ENCODE assay signal across 9 cellular contexts in the genomic region with DNA sequence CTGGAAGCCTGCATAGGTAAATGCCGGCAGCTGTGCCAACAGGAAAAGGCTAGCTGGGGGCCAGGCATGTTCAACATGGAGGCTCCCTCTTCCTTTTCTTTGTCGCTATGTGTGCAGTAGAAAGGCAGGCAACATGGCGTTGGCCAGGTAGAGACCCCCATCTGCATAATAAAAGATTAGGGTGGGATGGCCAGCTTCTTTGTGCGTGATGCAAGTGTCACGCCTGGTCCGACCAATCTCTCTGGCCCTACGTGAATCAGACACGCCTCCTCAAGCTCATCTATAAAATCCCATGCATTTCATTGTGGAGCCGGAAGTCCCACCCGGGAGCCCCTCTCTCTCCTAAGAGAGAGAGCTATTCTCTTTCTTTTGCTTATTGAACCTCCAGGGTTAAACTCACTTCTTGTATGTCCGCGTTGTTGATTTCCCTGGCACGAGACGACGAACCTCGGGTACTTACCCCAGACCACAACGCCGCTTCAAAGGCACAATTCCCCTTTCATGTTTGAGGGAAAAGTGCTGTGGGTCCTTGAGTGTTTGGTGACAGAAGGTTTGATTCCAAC. TPM values are rescaled to one million over a fixed set of nuclear protein-coding genes. Genes with fewer than 3 reads are reported as not detected.
DNase-seq lines count a peak whose midpoint lies in the region; ATAC-seq and TF ChIP-seq lines count a peak whose summit lies in the region.
"Had no signal": no experiment of that assay in that cellular context is flagged by ENCODE, and none has a peak within 500 bp of the region (broad histone marks: within the 10 kb centered on the region; RNA-seq: fewer than 3 reads in every experiment).

No MANE protein-coding gene starts in this region.

- TF ChIP-seq POLR2A in GM18505 (IDR thresholded peaks at IDR 0.05; ENCODE audit: borderline replicate concordance, extremely low read depth, insufficient read depth, insufficient read length): no peak

- H3K4me3 Mint-ChIP-seq in nephron: peak overlapping the region; percentile 78 to 92 (median 85)
- H3K4me3 Mint-ChIP-seq in endothelial cell (ENCODE audit: unreplicated experiment): no peak overlapping the region

- H3K27me3 Mint-ChIP-seq in nephron (ENCODE audit: low read depth) (no peaks in the 10 kb centered on the region), endothelial cell (ENCODE audit: unreplicated experiment) (peaks cover 4% of the 10 kb centered on the region)

- H3K36me3 Mint-ChIP-seq in nephron (ENCODE audit: low read depth) (peaks cover 10% of the 10 kb centered on the region), endothelial cell (ENCODE audit: low read depth, unreplicated experiment) (no peaks in the 10 kb centered on the region)

- H3K27ac Mint-ChIP-seq in nephron (peak overlapping the region; percentile 96 to 99 (median 99)), endothelial cell (ENCODE audit: unreplicated experiment) (no peak overlapping the region)

- H3K9me3 Mint-ChIP-seq in nephron: no peaks in the 10 kb centered on the region
- H3K9me3 Mint-ChIP-seq in endothelial cell (ENCODE audit: unreplicated experiment): no peaks in the 10 kb centered on the region

- H3K4me1 Mint-ChIP-seq in nephron (peaks cover 44% of the 10 kb centered on the region), endothelial cell (ENCODE audit: unreplicated experiment) (peaks cover 13% of the 10 kb centered on the region)

- ATAC-seq in GM18505 (IDR thresholded peaks at IDR 0.05; ENCODE audit: unreplicated experiment) (no peak), GM18520 (IDR thresholded peaks at IDR 0.05; ENCODE audit: unreplicated experiment) (no peak), HG02852 (IDR thresholded peaks at IDR 0.05; ENCODE audit: unreplicated experiment) (no peak)

- DNase-seq in DMS153 (lab: John Stamatoyannopoulos, UW) (peak; percentile 87), NCI-H2081 treated with DMSO at 0.1 percent for 48 hours (lab: John Stamatoyannopoulos, UW) (peak; percentile 16), cerebellar cortex (ENCODE audit: low spot score) (peak; percentile 59), endothelial cell (ENCODE audit: low spot score) (no peak)
- DNase-seq: SHP77 treated with DMSO at 0.1 percent for 48 hours had no signal

- TF ChIP-seq CTCF in nephron (IDR thresholded peaks at IDR 0.05; ENCODE audit: unreplicated experiment in 3 of 3) (no peak), endothelial cell (IDR thresholded peaks at IDR 0.05; ENCODE audit: unreplicated experiment) (no peak)

RNA-seq across cellular contexts. Expression of a gene that starts 25.0 kb away (rescaled TPM):
- total RNA-seq in endothelial cell (ENCODE audit: unreplicated experiment): not detected
